ENCODE assay signal across 10 cellular contexts in the genomic region with DNA sequence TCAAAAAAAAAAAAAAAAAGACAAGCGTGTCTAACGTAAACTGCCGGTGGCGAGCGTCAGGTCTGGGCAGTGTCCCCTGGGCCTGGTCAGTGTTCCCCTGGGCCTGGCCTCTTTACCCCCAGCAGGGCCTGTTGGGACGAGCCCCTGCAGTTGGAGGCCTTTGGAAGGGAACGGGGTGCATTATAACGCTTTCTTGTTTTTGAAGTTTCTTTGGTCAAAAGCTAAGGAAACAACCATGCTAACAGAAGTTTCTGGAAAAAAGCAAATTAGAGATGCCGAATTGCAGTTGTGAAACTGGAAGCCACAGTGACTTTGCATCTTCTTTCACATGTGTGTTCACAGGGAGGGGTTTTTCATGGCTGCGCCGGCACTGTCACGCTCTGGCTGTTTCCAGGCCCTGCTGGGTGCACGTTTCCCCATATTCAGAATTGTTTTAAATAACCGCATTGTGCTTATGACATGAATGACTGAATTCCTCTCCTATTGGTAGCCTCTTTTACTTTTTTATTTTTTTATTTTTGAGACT. TPM values are rescaled to one million over a fixed set of nuclear protein-coding genes. Genes with fewer than 3 reads are reported as not detected.
A peak's percentile ranks its signal among the peaks of the same experiment; 100 is the strongest.
DNase-seq lines count a peak whose midpoint lies in the region; ATAC-seq, FAIRE-seq and TF ChIP-seq lines count a peak whose summit lies in the region.
"Had no signal": no experiment of that assay in that cellular context is flagged by ENCODE, and none has a peak within 500 bp of the region (broad histone marks: within the 10 kb centered on the region; RNA-seq: fewer than 3 reads in every experiment).

No MANE protein-coding gene starts in this region.

- H3K4me2 ChIP-seq in neural progenitor cell, result no peak overlapping the region

- no peaks in the 10 kb centered on the region for H3K4me1 Mint-ChIP-seq in neural progenitor cell
- H3K4me1 Mint-ChIP-seq: nephron had no signal

- no peaks in the 10 kb centered on the region for H3K27me3 ChIP-seq in neural progenitor cell
- H3K27me3 ChIP-seq in small intestine (ENCODE audit: control insufficient read depth in 2 of 2, insufficient read depth in 2 of 2, low read length in 2 of 2), result no peaks in the 10 kb centered on the region

- H3K4me3 ChIP-seq in neural progenitor cell (no peak overlapping the region), small intestine (ENCODE audit: low read depth in 1 of 2, low read length in 2 of 2) (no peak overlapping the region)

- H3K36me3 Mint-ChIP-seq in neural progenitor cell, result peaks cover 9% of the 10 kb centered on the region

- ATAC-seq in GM19455 (IDR thresholded peaks at IDR 0.05; ENCODE audit: unreplicated experiment) (peak; percentile 75), HG03097 (IDR thresholded peaks at IDR 0.05; ENCODE audit: low FRiP score, unreplicated experiment) (peak; percentile 73)

- H3K4me3 Mint-ChIP-seq in neural progenitor cell, result no peak overlapping the region
- H3K4me3 Mint-ChIP-seq: nephron had no signal

- no peaks in the 10 kb centered on the region for H3K36me3 ChIP-seq in neural progenitor cell
- H3K36me3 ChIP-seq in small intestine (ENCODE audit: control insufficient read depth in 2 of 2, insufficient read depth in 2 of 2, low read length in 2 of 2), result peaks cover 4 to 5% of the 10 kb centered on the region in 2 donors

- TF ChIP-seq CTCF in GM13977 (IDR thresholded peaks at IDR 0.05; ENCODE audit: extremely low read depth, insufficient read depth, missing control alignments) (no peak), VCaP (conservative IDR thresholded peaks at IDR 0.05) (no peak), neural progenitor cell (IDR thresholded peaks at IDR 0.05) (no peak)

- no peaks in the 10 kb centered on the region for H3F3A ChIP-seq in neural progenitor cell (ENCODE audit: low read depth)

- peak; percentile 98 for DNase-seq in GM13977 (ENCODE audit: low spot score)
- DNase-seq in neural progenitor cell (ENCODE audit: low spot score), result no peak
- DNase-seq in epidermal melanocyte (ENCODE audit: insufficient read length, low spot score), result no peak
- no peak for DNase-seq in activated CD4-positive, CD25-positive, alpha-beta regulatory T cell treated with anti-CD3 and anti-CD28 coated beads, Interleukin-2, amount 50 U/mL, for 72 hours
- no peak for DNase-seq in small intestine
- DNase-seq: NCI-H1048 had no signal

- no peak for FAIRE-seq in small intestine (lab: Jason Lieb, UNC)

- H3K9ac ChIP-seq in neural progenitor cell, result no peak overlapping the region

- in situ Hi-C loops in GM13977 (cut with MboI; ENCODE audit: low pct_unique_long_range_greater_than_20kb, low sequenced_read_pairs, unreplicated experiment), result no loop called here

- H3K9me3 ChIP-seq in neural progenitor cell (ENCODE audit: low read depth) (no peaks in the 10 kb centered on the region), small intestine (ENCODE audit: control insufficient read depth, low read depth) (no peaks in the 10 kb centered on the region)

- H3K9me3 Mint-ChIP-seq in neural progenitor cell, result no peaks in the 10 kb centered on the region
- H3K9me3 Mint-ChIP-seq: nephron had no signal

- H3K27me3 Mint-ChIP-seq in neural progenitor cell (ENCODE audit: insufficient read depth, low read depth), result peaks cover 10% of the 10 kb centered on the region

- H4K20me1 ChIP-seq in neural progenitor cell (ENCODE audit: low read depth), result no peaks in the 10 kb centered on the region

- H3K4me1 ChIP-seq in neural progenitor cell (no peaks in the 10 kb centered on the region), small intestine (ENCODE audit: control insufficient read depth in 2 of 2, insufficient read depth in 1 of 2, low read depth in 1 of 2, low read length in 1 of 2) (no peaks in the 10 kb centered on the region)

- no peak overlapping the region for H3K27ac Mint-ChIP-seq in neural progenitor cell
- H3K27ac Mint-ChIP-seq: nephron had no signal

- no peak overlapping the region for H2AFZ ChIP-seq in neural progenitor cell (replicated peaks)

- peak overlapping the region; percentile 7; the same call in 1 of the 2 replicates for H3K27ac ChIP-seq in VCaP
- H3K27ac ChIP-seq in neural progenitor cell, result no peak overlapping the region
- peak overlapping the region in 1 of 2 donors; percentile 63 for H3K27ac ChIP-seq in small intestine (ENCODE audit: low read depth in 1 of 2, low read length in 1 of 2)

- no peaks in the 10 kb centered on the region for H3K79me2 ChIP-seq in neural progenitor cell (ENCODE audit: low read depth)

- 78 to 93% (median 81%) methylated on average over 14 of the region's 14 CpGs for WGBS in small intestine, 3 donors

RNA-seq across cellular contexts. Expression of gene RRP1, which starts 16.0 kb away (rescaled TPM):
- 18.4 and 32.5 TPM in 2 replicates for total RNA-seq in neural progenitor cell (ENCODE audit: low replicate concordance)
- polyA plus RNA-seq in small intestine, result 10 to 100 TPM in 2 of 3 donors, 1 to 10 TPM in 1; 7.2 to 14.8 (median 10.3) TPM

RNA-seq across cellular contexts. Expression of gene CSTB, which starts 29.2 kb away (rescaled TPM):
- 7.1 and 8.5 TPM in 2 replicates for total RNA-seq in neural progenitor cell (ENCODE audit: low replicate concordance)
- polyA plus RNA-seq in small intestine, result 100 to 1,000 TPM in 1 of 3 donors, 10 to 100 TPM in 2; 49.5 to 109 (median 73.5) TPM

RNA-seq across cellular contexts. Expression of gene AGPAT3, which starts 59.7 kb away (rescaled TPM):
- 7.8 and 8.7 TPM in 2 replicates for total RNA-seq in neural progenitor cell (ENCODE audit: low replicate concordance)
- 10 to 100 TPM; 21.3 to 43.9 (median 41.6) TPM for polyA plus RNA-seq in small intestine
